Comparison of ENCODE assay signal across 9 cellular contexts in the genomic region with DNA sequence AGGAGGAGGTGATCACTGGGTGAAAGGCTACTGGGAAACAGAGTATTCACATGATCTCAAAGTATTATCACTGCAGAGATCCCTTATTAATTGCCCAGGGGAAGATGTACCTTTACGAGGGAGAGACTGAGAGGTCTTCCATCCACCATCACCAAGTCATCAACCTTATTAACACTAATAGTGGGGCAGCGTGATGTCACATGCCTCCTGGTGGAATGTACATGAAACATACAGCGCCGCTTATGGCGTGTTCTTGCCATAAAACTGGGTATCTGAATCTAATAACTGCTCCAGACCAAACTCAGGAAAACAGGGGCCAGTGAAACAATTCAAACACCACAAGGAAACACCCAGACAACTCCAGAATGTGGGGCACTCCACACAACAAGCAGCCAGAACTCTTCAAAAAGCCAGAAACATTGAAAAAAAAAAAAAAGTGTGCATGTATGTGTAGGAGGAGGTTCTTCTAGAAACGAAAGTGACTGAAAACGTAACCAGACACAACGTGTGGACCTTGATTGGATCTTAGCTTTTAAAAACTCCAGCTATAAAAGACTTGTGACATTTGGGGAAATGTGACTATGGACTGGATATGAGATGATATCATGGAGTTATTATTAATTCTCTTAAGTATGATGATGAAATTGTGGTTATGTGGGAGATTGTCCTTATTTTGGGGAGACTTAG. TPM values are rescaled to one million over a fixed set of nuclear protein-coding genes. Genes with fewer than 3 reads are reported as not detected.
DNase-seq lines count a peak whose midpoint lies in the region; ATAC-seq, FAIRE-seq and TF ChIP-seq lines count a peak whose summit lies in the region.
"Had no signal": no experiment of that assay in that cellular context is flagged by ENCODE, and none has a peak within 500 bp of the region (broad histone marks: within the 10 kb centered on the region; RNA-seq: fewer than 3 reads in every experiment).

No MANE protein-coding gene starts in this region.

- H3K9me3 Mint-ChIP-seq in activated CD8-positive, alpha-beta memory T cell treated with anti-CD3 and anti-CD28 coated beads, Interleukin-2, amount 10 ng/mL, durations not matched to agents 7 days and 5 days (ENCODE audit: low read depth), result no peaks in the 10 kb centered on the region
- H3K9me3 Mint-ChIP-seq in activated CD8-positive, alpha-beta T cell treated with anti-CD3 and anti-CD28 coated beads, Interleukin-2, amount 10 ng/mL, durations not matched to agents 7 days and 5 days (ENCODE audit: insufficient read depth), result no peaks in the 10 kb centered on the region

- CTCF ChIA-PET in activated CD8-positive, alpha-beta memory T cell treated with anti-CD3 and anti-CD28 coated beads, Interleukin-2, amount 10 ng/mL, durations not matched to agents 7 days and 5 days (lab: Charles Lee), result interaction anchor here (0.6 to 2.3 kb wide), 18 partner anchors 10 to 166 kb away, joined by 3 to 10 read pairs (median 4); a partner anchor contains a TSS
- CTCF ChIA-PET in activated CD8-positive, alpha-beta T cell treated with anti-CD3 and anti-CD28 coated beads, Interleukin-2, amount 10 ng/mL, durations not matched to agents 7 days and 5 days (lab: Charles Lee), result interaction anchor here (0.6 to 3.3 kb wide), 15 partner anchors 9 to 205 kb away, joined by 3 to 17 read pairs (median 3); no protein-coding TSS in a partner anchor

- H4K20me1 ChIP-seq in hepatocyte (ENCODE audit: insufficient read depth, poor library complexity, severe bottlenecking), result no peaks in the 10 kb centered on the region

- TF ChIP-seq CTCF in hepatocyte (IDR thresholded peaks at IDR 0.05; ENCODE audit: poor library complexity) (peak; percentile 19), transverse colon (IDR thresholded peaks at IDR 0.05) (peak in 1 of 5 experiments; percentile 10)

- no peak overlapping the region for H2AFZ ChIP-seq in hepatocyte

- no peaks in the 10 kb centered on the region for H3K9me2 ChIP-seq in hepatocyte (replicated peaks; ENCODE audit: insufficient read depth)

- H3K4me1 Mint-ChIP-seq in activated CD8-positive, alpha-beta memory T cell treated with anti-CD3 and anti-CD28 coated beads, Interleukin-2, amount 10 ng/mL, durations not matched to agents 7 days and 5 days, result peaks cover 66% of the 10 kb centered on the region
- H3K4me1 Mint-ChIP-seq in activated CD8-positive, alpha-beta T cell treated with anti-CD3 and anti-CD28 coated beads, Interleukin-2, amount 10 ng/mL, durations not matched to agents 7 days and 5 days (ENCODE audit: low read depth), result peaks cover 60% of the 10 kb centered on the region

- H3K4me3 ChIP-seq in hepatocyte (no peak overlapping the region), transverse colon (peak overlapping the region in 1 of 4 donors; percentile 11)

- peak overlapping the region; percentile 78 for H3K4me3 Mint-ChIP-seq in activated CD8-positive, alpha-beta memory T cell treated with anti-CD3 and anti-CD28 coated beads, Interleukin-2, amount 10 ng/mL, durations not matched to agents 7 days and 5 days
- peak overlapping the region; percentile 72 for H3K4me3 Mint-ChIP-seq in activated CD8-positive, alpha-beta T cell treated with anti-CD3 and anti-CD28 coated beads, Interleukin-2, amount 10 ng/mL, durations not matched to agents 7 days and 5 days

- intact Hi-C loops in transverse colon (cut with DNase I; ENCODE audit: low total_unique reads), result no loop called here

- TF ChIP-seq POLR2A in transverse colon (IDR thresholded peaks at IDR 0.05) (no peak), H54 (IDR thresholded peaks at IDR 0.05; ENCODE audit: low read depth, low read length) (no peak)

- TF ChIP-seq EP300 in transverse colon (IDR thresholded peaks at IDR 0.05; ENCODE audit: low read depth), result no peak

- H3K27me3 ChIP-seq in hepatocyte, result no peaks in the 10 kb centered on the region
- no peaks in the 10 kb centered on the region for H3K27me3 ChIP-seq in transverse colon

- no peaks in the 10 kb centered on the region for H3K9me3 ChIP-seq in hepatocyte (ENCODE audit: low read depth)
- no peaks in the 10 kb centered on the region for H3K9me3 ChIP-seq in transverse colon

- in situ Hi-C loops in transverse colon (cut with MboI; ENCODE audit: low pct_ligation_motif_present in 1 of 4, low pct_unique_long_range_greater_than_20kb in 1 of 4, low sequenced_read_pairs in 3 of 4), result no loop called here

- POLR2A ChIA-PET in activated CD8-positive, alpha-beta T cell treated with anti-CD3 and anti-CD28 coated beads, Interleukin-2, amount 10 ng/mL, durations not matched to agents 7 days and 5 days (lab: Charles Lee), result interaction anchor here (0.7 kb wide), 1 partner anchor 148 kb away, joined by 3 read pairs; no protein-coding TSS in a partner anchor

- peaks cover 71% of the 10 kb centered on the region for H3K79me2 ChIP-seq in hepatocyte

- H3K4me1 ChIP-seq in hepatocyte (ENCODE audit: insufficient read depth) (peaks cover 37% of the 10 kb centered on the region), transverse colon (peaks cover 10 to 59% (median 30%) of the 10 kb centered on the region in 4 donors)

- H3K27ac ChIP-seq in hepatocyte (peak overlapping the region; percentile 78), transverse colon (peak overlapping the region; percentile 44 to 67 (median 54))

- 81% methylated on average over 8 of the region's 8 CpGs for WGBS in hepatocyte (ENCODE audit: low lambda C conversion rate, missing lambda C conversion rate)
- 30 to 68% methylated on average over 3 to 8 of the region's 8 CpGs for WGBS in transverse colon (ENCODE audit: low coverage in 1 of 2), 2 donors

- peak overlapping the region; percentile 94 for H3K27ac Mint-ChIP-seq in activated CD8-positive, alpha-beta memory T cell treated with anti-CD3 and anti-CD28 coated beads, Interleukin-2, amount 10 ng/mL, durations not matched to agents 7 days and 5 days
- peak overlapping the region; percentile 80 for H3K27ac Mint-ChIP-seq in activated CD8-positive, alpha-beta T cell treated with anti-CD3 and anti-CD28 coated beads, Interleukin-2, amount 10 ng/mL, durations not matched to agents 7 days and 5 days

- ATAC-seq in activated CD8-positive, alpha-beta memory T cell treated with anti-CD3 and anti-CD28 coated beads, Interleukin-2, amount 10 ng/mL, durations not matched to agents 7 days and 5 days, result peak; percentile 38
- no peak for ATAC-seq in activated CD8-positive, alpha-beta T cell treated with anti-CD3 and anti-CD28 coated beads, Interleukin-2, amount 10 ng/mL, durations not matched to agents 7 days and 5 days

- H3K27me3 Mint-ChIP-seq in activated CD8-positive, alpha-beta memory T cell treated with anti-CD3 and anti-CD28 coated beads, Interleukin-2, amount 10 ng/mL, durations not matched to agents 7 days and 5 days, result no peaks in the 10 kb centered on the region
- no peaks in the 10 kb centered on the region for H3K27me3 Mint-ChIP-seq in activated CD8-positive, alpha-beta T cell treated with anti-CD3 and anti-CD28 coated beads, Interleukin-2, amount 10 ng/mL, durations not matched to agents 7 days and 5 days (ENCODE audit: low read depth)

- FAIRE-seq in H54 (lab: Jason Lieb, UNC), result no peak

- peaks cover 23% of the 10 kb centered on the region for H3K36me3 Mint-ChIP-seq in activated CD8-positive, alpha-beta memory T cell treated with anti-CD3 and anti-CD28 coated beads, Interleukin-2, amount 10 ng/mL, durations not matched to agents 7 days and 5 days
- H3K36me3 Mint-ChIP-seq in activated CD8-positive, alpha-beta T cell treated with anti-CD3 and anti-CD28 coated beads, Interleukin-2, amount 10 ng/mL, durations not matched to agents 7 days and 5 days (ENCODE audit: low read depth), result peaks cover 14% of the 10 kb centered on the region

- H3K36me3 ChIP-seq in hepatocyte (replicated peaks; ENCODE audit: insufficient read depth, low read depth) (no peaks in the 10 kb centered on the region), transverse colon (no peaks in the 10 kb centered on the region)

- peak overlapping the region; percentile 51 for H3K4me2 ChIP-seq in hepatocyte

- peak; percentile 71 for DNase-seq in activated CD8-positive, alpha-beta memory T cell treated with anti-CD3 and anti-CD28 coated beads, Interleukin-2, amount 10 ng/mL, durations not matched to agents 7 days and 5 days
- no peak for DNase-seq in activated CD8-positive, alpha-beta memory T cell treated with anti-CD3 and anti-CD28 coated beads, Interleukin-2, amount 50 U/mL, for 4 hours
- no peak for DNase-seq in activated CD8-positive, alpha-beta T cell treated with anti-CD3 and anti-CD28 coated beads, Interleukin-2, amount 10 ng/mL, durations not matched to agents 7 days and 5 days
- no peak for DNase-seq in hepatocyte (ENCODE audit: low spot score)
- no peak for DNase-seq in transverse colon
- DNase-seq in H54 (ENCODE audit: insufficient read length, low spot score), result no peak
- DNase-seq in NCI-H524 treated with DMSO at 0.1 percent for 48 hours (lab: John Stamatoyannopoulos, UW), result no peak
- DNase-seq in NCI-H526 (lab: John Stamatoyannopoulos, UW), result no peak

RNA-seq across cellular contexts. Expression of a gene that starts 4.6 kb away (rescaled TPM):
- 10 to 100 TPM; 43.3 to 47.8 TPM for total RNA-seq in activated CD8-positive, alpha-beta memory T cell treated with anti-CD3 and anti-CD28 coated beads, Interleukin-2, amount 10 ng/mL, durations not matched to agents 7 days and 5 days
- 10 to 100 TPM; 26.5 to 29.9 TPM for total RNA-seq in activated CD8-positive, alpha-beta T cell treated with anti-CD3 and anti-CD28 coated beads, Interleukin-2, amount 10 ng/mL, durations not matched to agents 7 days and 5 days
- total RNA-seq in hepatocyte (14.5 and 23.2 TPM in 2 replicates), transverse colon (10 to 100 TPM in 3 of 4 donors, 1 to 10 TPM in 1; 8.2 to 33.0 (median 16.4) TPM)
- polyA plus RNA-seq in hepatocyte, result 16.2 and 20.4 TPM in 2 replicates

RNA-seq across cellular contexts. Expression of a gene that starts 57.9 kb away (rescaled TPM):
- total RNA-seq in activated CD8-positive, alpha-beta memory T cell treated with anti-CD3 and anti-CD28 coated beads, Interleukin-2, amount 10 ng/mL, durations not matched to agents 7 days and 5 days, result 1 to 10 TPM in 1 of 2 experiments, under 1 TPM in 1; 0.40 to 3.0 TPM
- total RNA-seq in activated CD8-positive, alpha-beta T cell treated with anti-CD3 and anti-CD28 coated beads, Interleukin-2, amount 10 ng/mL, durations not matched to agents 7 days and 5 days, result 1 to 10 TPM; 1.5 TPM
- total RNA-seq in hepatocyte, result 1.8 and 2.6 TPM in 2 replicates
- polyA plus RNA-seq in hepatocyte, result 0.27 TPM in 1 of 2 replicates, not detected in the other
- total RNA-seq in transverse colon, result 10 to 100 TPM in 2 of 4 donors, 1 to 10 TPM in 2; 3.0 to 26.5 (median 11.8) TPM
- total RNA-seq: dermis microvascular lymphatic vessel endothelial cell had no signal
